Comparison of ENCODE assay signal across 2 cellular contexts in the genomic region with DNA sequence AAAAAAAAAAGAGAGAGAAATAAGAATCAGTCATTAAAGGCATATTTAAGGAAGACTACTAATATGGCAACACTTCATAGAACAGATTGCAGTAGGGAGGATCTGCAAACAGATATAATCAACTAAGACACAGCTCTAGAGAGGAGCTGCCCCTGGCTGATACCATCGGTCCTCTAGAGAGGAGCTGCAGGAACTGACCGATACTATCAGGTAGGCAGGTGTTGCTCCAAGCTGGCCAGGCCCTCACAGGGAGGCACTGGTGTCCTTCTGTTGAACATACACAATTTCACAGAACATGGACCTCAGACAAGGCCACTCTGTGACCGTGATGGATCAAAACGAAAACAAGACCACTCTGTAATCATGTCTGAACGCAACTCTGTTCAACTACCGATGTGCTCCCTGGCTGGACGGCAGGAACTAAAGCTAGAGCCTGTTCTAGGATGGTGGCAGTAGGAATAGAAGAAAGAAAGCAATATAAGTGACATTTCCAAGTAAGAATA.
TF ChIP-seq lines count a peak whose summit lies in the region.

No MANE protein-coding gene starts in this region.

TF ChIP-seq in WTC11, 78 proteins besides CTCF, POLR2A, EP300 and RAD21 (continued from another document):
- TF ChIP-seq, protein P1, sequence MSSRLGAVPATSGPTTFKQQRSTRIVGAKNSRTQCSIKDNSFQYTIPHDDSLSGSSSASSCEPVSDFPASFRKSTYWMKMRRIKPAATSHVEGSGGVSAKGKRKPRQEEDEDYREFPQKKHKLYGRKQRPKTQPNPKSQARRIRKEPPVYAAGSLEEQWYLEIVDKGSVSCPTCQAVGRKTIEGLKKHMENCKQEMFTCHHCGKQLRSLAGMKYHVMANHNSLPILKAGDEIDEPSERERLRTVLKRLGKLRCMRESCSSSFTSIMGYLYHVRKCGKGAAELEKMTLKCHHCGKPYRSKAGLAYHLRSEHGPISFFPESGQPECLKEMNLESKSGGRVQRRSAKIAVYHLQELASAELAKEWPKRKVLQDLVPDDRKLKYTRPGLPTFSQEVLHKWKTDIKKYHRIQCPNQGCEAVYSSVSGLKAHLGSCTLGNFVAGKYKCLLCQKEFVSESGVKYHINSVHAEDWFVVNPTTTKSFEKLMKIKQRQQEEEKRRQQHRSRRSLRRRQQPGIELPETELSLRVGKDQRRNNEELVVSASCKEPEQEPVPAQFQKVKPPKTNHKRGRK (CRISPR knock-in tag; IDR thresholded peaks at IDR 0.05; ENCODE audit: borderline replicate concordance): no peak
- TF ChIP-seq, protein P2, sequence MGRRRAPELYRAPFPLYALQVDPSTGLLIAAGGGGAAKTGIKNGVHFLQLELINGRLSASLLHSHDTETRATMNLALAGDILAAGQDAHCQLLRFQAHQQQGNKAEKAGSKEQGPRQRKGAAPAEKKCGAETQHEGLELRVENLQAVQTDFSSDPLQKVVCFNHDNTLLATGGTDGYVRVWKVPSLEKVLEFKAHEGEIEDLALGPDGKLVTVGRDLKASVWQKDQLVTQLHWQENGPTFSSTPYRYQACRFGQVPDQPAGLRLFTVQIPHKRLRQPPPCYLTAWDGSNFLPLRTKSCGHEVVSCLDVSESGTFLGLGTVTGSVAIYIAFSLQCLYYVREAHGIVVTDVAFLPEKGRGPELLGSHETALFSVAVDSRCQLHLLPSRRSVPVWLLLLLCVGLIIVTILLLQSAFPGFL (CRISPR knock-in tag; IDR thresholded peaks at IDR 0.05; ENCODE audit: borderline replicate concordance): no peak
- TF ChIP-seq NR1H2 (CRISPR knock-in tag; IDR thresholded peaks at IDR 0.05) (no peak), GRHL2 (CRISPR knock-in tag; IDR thresholded peaks at IDR 0.05; ENCODE audit: insufficient replicate concordance, severe bottlenecking) (no peak), SP1 (CRISPR knock-in tag; conservative IDR thresholded peaks at IDR 0.05) (no peak)

TF ChIP-seq in SK-N-SH, 30 proteins besides CTCF, POLR2A, EP300 and RAD21 (continued from another document):
- TF ChIP-seq GABPA (IDR thresholded peaks at IDR 0.05; ENCODE audit: low read depth): no peak
